In the genomic region with DNA sequence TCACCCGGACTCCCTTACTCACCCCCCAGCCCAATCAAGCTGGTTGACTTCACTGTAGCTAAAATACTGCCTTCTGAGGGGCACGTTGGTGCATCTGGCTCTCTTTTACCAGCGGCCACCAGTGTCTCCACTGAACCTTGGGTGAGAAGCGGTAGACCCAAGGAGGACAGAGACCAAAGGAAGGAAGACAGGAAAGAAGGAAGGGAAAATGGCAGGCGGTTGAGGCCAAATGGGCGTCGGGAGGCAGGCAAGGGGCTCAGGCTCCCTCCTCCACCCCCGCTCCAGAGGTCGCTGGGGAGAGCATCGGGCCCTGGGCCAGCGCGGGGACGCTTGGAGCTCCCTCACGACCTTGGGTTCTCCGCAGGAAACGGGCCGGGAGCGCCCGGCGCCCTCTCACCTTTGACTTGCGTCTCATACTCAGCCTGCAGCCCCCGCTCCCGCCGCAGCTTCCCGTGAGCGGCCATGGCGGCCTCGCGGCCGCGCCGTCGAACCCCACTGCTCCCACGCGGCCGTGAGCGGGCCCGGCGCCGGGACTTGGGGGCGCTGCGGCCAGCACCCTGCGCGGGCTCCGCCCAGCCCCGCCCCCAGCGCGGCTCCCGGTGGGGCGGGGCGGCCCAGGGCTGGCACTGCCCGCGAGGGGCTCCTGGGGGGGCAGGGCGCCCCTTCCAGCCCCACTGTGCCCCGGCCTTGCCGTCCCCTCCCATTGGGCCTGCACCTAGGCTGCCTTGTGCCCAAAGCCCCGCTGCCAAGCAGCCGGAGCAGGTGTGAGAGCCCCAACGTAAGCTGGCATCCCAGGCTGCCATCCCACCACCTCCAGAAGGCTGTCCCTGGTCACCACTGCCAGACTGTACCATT, we compare ENCODE assay signal across 8 cellular contexts. TPM values are rescaled to one million over a fixed set of nuclear protein-coding genes. Genes with fewer than 3 reads are reported as not detected.
A peak's percentile ranks its signal among the peaks of the same experiment; 100 is the strongest.
DNase-seq lines count a peak whose midpoint lies in the region; ATAC-seq and TF ChIP-seq lines count a peak whose summit lies in the region.

A gene (minus strand): TSS at position 526 of the 855 bp plus-strand sequence. CDS start 62 bp downstream, at position 464.

- intact Hi-C loops in esophagus muscularis mucosa (cut with DNase I), result no loop called here

- H3K36me3 ChIP-seq in esophagus muscularis mucosa, result peaks cover 0 to 19% (median 12%) of the 10 kb centered on the region in 4 donors
- peaks cover 7% of the 10 kb centered on the region for H3K36me3 ChIP-seq in osteoblast (ENCODE audit: insufficient read depth, low read length)

- H3K79me2 ChIP-seq in osteoblast (ENCODE audit: insufficient read depth, low read length), result peaks cover 2% of the 10 kb centered on the region

- DNase-seq in HL-60 (ENCODE audit: low read depth in 1 of 2, low spot score in 1 of 2) (peak; percentile 48 to 57), esophagus muscularis mucosa (ENCODE audit: extremely low spot score) (no peak), osteoblast (ENCODE audit: insufficient read length, low spot score, missing footprints) (no peak), epidermal melanocyte (ENCODE audit: insufficient read length, low spot score) (no peak)
- peak; percentile 61 for DNase-seq in activated CD4-positive, alpha-beta memory T cell treated with anti-CD3 and anti-CD28 coated beads, Interleukin-2, amount 10 ng/mL, durations not matched to agents 7 days and 5 days

- peak within 1 kb of the TSS; percentile 71 for H3K4me2 ChIP-seq in osteoblast (ENCODE audit: insufficient read depth, low read length)

- H3K27ac ChIP-seq in C4-2B (peak within 1 kb of the TSS; percentile 92), HL-60 (replicated peaks) (peak within 1 kb of the TSS; percentile 100), esophagus muscularis mucosa (replicated peaks in 1 of 4) (peak within 1 kb of the TSS; percentile 88 to 97 (median 96)), osteoblast (ENCODE audit: low read depth, low read length) (no peak within 1 kb of the TSS)

- H3K9me3 ChIP-seq in esophagus muscularis mucosa, result no peaks in the 10 kb centered on the region
- H3K9me3 ChIP-seq in osteoblast (ENCODE audit: low read depth, low read length), result no peaks in the 10 kb centered on the region

- no peak for TF ChIP-seq EP300 in esophagus muscularis mucosa (IDR thresholded peaks at IDR 0.05)

- no peak for TF ChIP-seq POLR2A in esophagus muscularis mucosa (IDR thresholded peaks at IDR 0.05; ENCODE audit: low read depth)

- H4K20me1 ChIP-seq in osteoblast (ENCODE audit: insufficient read depth, low read length), result peaks cover 15% of the 10 kb centered on the region

- H3K9me3 Mint-ChIP-seq in activated CD4-positive, alpha-beta memory T cell treated with anti-CD3 and anti-CD28 coated beads, Interleukin-2, amount 10 ng/mL, durations not matched to agents 7 days and 5 days, result no peaks in the 10 kb centered on the region

- CTCF ChIA-PET in activated CD4-positive, alpha-beta memory T cell treated with anti-CD3 and anti-CD28 coated beads, Interleukin-2, amount 10 ng/mL, durations not matched to agents 7 days and 5 days (lab: Charles Lee), result interaction anchor here (1.0 to 10.4 kb wide), 12 partner anchors 9 to 486 kb away, joined by 3 to 148 read pairs (median 4); a partner anchor contains a TSS

- POLR2A ChIA-PET in activated CD4-positive, alpha-beta memory T cell treated with anti-CD3 and anti-CD28 coated beads, Interleukin-2, amount 10 ng/mL, durations not matched to agents 7 days and 5 days (lab: Charles Lee), result interaction anchor here (0.8 to 9.6 kb wide), 21 partner anchors 9 to 591 kb away, joined by 3 to 201 read pairs (median 4); a partner anchor contains a TSS

- WGBS in esophagus muscularis mucosa, result 56% methylated on average over 13 of the region's 59 CpGs

- H3K4me3 Mint-ChIP-seq in activated CD4-positive, alpha-beta memory T cell treated with anti-CD3 and anti-CD28 coated beads, Interleukin-2, amount 10 ng/mL, durations not matched to agents 7 days and 5 days, result peak within 1 kb of the TSS; percentile 97

- H2AFZ ChIP-seq in osteoblast (ENCODE audit: low read length), result no peak within 1 kb of the TSS

- peaks cover 38% of the 10 kb centered on the region for H3K4me1 Mint-ChIP-seq in activated CD4-positive, alpha-beta memory T cell treated with anti-CD3 and anti-CD28 coated beads, Interleukin-2, amount 10 ng/mL, durations not matched to agents 7 days and 5 days

- ATAC-seq in HG03457 (IDR thresholded peaks at IDR 0.05; ENCODE audit: unreplicated experiment) (no peak), GM21367 (IDR thresholded peaks at IDR 0.05; ENCODE audit: unreplicated experiment) (no peak)

- H3K27me3 Mint-ChIP-seq in activated CD4-positive, alpha-beta memory T cell treated with anti-CD3 and anti-CD28 coated beads, Interleukin-2, amount 10 ng/mL, durations not matched to agents 7 days and 5 days, result no peaks in the 10 kb centered on the region

- H3K4me3 ChIP-seq in HL-60 (replicated peaks; ENCODE audit: insufficient read depth, low read length) (peak within 1 kb of the TSS; percentile 59), esophagus muscularis mucosa (peak within 1 kb of the TSS; percentile 59 to 69 (median 63)), osteoblast (ENCODE audit: insufficient read depth, low read length) (peak within 1 kb of the TSS; percentile 76)

- TF ChIP-seq CTCF in C4-2B (conservative IDR thresholded peaks at IDR 0.05) (no peak), HL-60 (IDR thresholded peaks at IDR 0.05; ENCODE audit: insufficient read depth, low read length) (no peak), esophagus muscularis mucosa (IDR thresholded peaks at IDR 0.05) (no peak), osteoblast (IDR thresholded peaks at IDR 0.05; ENCODE audit: extremely low read depth, low read depth, low read length) (no peak)

- H3K27me3 ChIP-seq in HL-60 (ENCODE audit: insufficient read depth, poor library complexity, severe bottlenecking) (no peaks in the 10 kb centered on the region), esophagus muscularis mucosa (no peaks in the 10 kb centered on the region), osteoblast (ENCODE audit: insufficient read depth, low read length) (peaks cover 10% of the 10 kb centered on the region)

- H3K4me1 ChIP-seq in esophagus muscularis mucosa (peaks cover 49 to 81% (median 67%) of the 10 kb centered on the region in 4 donors), osteoblast (ENCODE audit: insufficient read depth, low read length) (peaks cover 2% of the 10 kb centered on the region)

- H3K27ac Mint-ChIP-seq in activated CD4-positive, alpha-beta memory T cell treated with anti-CD3 and anti-CD28 coated beads, Interleukin-2, amount 10 ng/mL, durations not matched to agents 7 days and 5 days, result peak within 1 kb of the TSS; percentile 97

- peaks cover 42% of the 10 kb centered on the region for H3K36me3 Mint-ChIP-seq in activated CD4-positive, alpha-beta memory T cell treated with anti-CD3 and anti-CD28 coated beads, Interleukin-2, amount 10 ng/mL, durations not matched to agents 7 days and 5 days (ENCODE audit: low read depth)

RNA-seq across cellular contexts. Expression of the gene that starts here (rescaled TPM):
- total RNA-seq in activated CD4-positive, alpha-beta memory T cell treated with anti-CD3 and anti-CD28 coated beads, Interleukin-2, amount 10 ng/mL, durations not matched to agents 7 days and 5 days, result 100 to 1,000 TPM; 262 to 267 TPM
- total RNA-seq in esophagus muscularis mucosa (10 to 100 TPM; 15.9 to 22.4 (median 17.7) TPM), osteoblast (0.88 and 1.4 TPM in 2 replicates)

Comparison
In these comparisons a context has a peak if more than half of its experiments do, and no peak if none do; other contexts are left out.
1. RNA of the gene that starts here (total RNA-seq): 262 to 267 TPM in activated CD4-positive, alpha-beta memory T cell treated with anti-CD3 and anti-CD28 coated beads, Interleukin-2, amount 10 ng/mL, durations not matched to agents 7 days and 5 days; 15.9 to 22.4 TPM in esophagus muscularis mucosa and 0.88 to 1.4 TPM in osteoblast; every median in the first group is over 10 times any median in the second.
2. DNase-seq: peak in HL-60 (2 of 2) and activated CD4-positive, alpha-beta memory T cell treated with anti-CD3 and anti-CD28 coated beads, Interleukin-2, amount 10 ng/mL, durations not matched to agents 7 days and 5 days (single experiment); none in esophagus muscularis mucosa (single experiment), osteoblast (single experiment) and epidermal melanocyte (single experiment).
3. Peak in every context shown above with its lines, with median percentiles within 50 percentile points of each other: H3K4me3 ChIP-seq.